In the genomic region with DNA sequence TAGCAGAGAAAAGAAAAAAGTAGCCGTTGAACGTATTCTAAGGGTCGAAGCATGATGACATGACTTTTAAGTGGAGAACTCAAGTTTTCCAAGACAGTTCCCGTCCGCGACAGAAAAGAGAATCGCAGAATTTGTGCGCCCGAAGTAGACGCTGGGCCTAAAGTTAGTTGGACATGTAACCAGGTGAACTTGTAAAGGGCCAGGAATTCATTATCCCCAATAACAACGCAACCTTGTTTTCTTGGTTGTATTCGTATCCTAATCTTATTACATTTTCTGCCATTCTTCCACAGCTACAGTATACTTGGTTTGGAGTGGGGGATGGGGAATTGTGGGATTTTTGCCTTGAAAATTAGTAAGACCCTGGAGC, we compare ENCODE assay signal across 1 cellular context.
TF ChIP-seq lines count a peak whose summit lies in the region.

No MANE protein-coding gene starts in this region.

TF ChIP-seq in SK-N-SH, 30 proteins besides CTCF, POLR2A, EP300 and RAD21 (continued from another document):
- TF ChIP-seq, protein P1, sequence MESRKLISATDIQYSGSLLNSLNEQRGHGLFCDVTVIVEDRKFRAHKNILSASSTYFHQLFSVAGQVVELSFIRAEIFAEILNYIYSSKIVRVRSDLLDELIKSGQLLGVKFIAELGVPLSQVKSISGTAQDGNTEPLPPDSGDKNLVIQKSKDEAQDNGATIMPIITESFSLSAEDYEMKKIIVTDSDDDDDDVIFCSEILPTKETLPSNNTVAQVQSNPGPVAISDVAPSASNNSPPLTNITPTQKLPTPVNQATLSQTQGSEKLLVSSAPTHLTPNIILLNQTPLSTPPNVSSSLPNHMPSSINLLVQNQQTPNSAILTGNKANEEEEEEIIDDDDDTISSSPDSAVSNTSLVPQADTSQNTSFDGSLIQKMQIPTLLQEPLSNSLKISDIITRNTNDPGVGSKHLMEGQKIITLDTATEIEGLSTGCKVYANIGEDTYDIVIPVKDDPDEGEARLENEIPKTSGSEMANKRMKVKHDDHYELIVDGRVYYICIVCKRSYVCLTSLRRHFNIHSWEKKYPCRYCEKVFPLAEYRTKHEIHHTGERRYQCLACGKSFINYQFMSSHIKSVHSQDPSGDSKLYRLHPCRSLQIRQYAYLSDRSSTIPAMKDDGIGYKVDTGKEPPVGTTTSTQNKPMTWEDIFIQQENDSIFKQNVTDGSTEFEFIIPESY (IDR thresholded peaks at IDR 0.05; ENCODE audit: borderline replicate concordance, low read depth): no peak
- TF ChIP-seq, protein P2, sequence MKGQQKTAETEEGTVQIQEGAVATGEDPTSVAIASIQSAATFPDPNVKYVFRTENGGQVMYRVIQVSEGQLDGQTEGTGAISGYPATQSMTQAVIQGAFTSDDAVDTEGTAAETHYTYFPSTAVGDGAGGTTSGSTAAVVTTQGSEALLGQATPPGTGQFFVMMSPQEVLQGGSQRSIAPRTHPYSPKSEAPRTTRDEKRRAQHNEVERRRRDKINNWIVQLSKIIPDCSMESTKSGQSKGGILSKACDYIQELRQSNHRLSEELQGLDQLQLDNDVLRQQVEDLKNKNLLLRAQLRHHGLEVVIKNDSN (IDR thresholded peaks at IDR 0.05; ENCODE audit: borderline replicate concordance, low read depth): no peak
- TF ChIP-seq RFX5 (IDR thresholded peaks at IDR 0.05; ENCODE audit: low read length) (no peak), CHD2 (IDR thresholded peaks at IDR 0.05; ENCODE audit: low read length, partially characterized antibody) (no peak), SMC3 (IDR thresholded peaks at IDR 0.05; ENCODE audit: low read depth, low read length) (no peak), ELF1 (IDR thresholded peaks at IDR 0.05) (no peak), RCOR1 (IDR thresholded peaks at IDR 0.05; ENCODE audit: low read length) (no peak), MXI1 (IDR thresholded peaks at IDR 0.05; ENCODE audit: low read depth, low read length) (no peak), GABPA (IDR thresholded peaks at IDR 0.05; ENCODE audit: low read depth) (no peak), GATA2 (CRISPR knock-in tag; IDR thresholded peaks at IDR 0.05) (no peak), POLR2AphosphoS5 (IDR thresholded peaks at IDR 0.05; ENCODE audit: low read depth, low read length) (no peak), RXRA (IDR thresholded peaks at IDR 0.05; ENCODE audit: borderline replicate concordance, low read depth) (no peak), NFIC (IDR thresholded peaks at IDR 0.05; ENCODE audit: borderline replicate concordance) (no peak)
- TF ChIP-seq, protein P3, sequence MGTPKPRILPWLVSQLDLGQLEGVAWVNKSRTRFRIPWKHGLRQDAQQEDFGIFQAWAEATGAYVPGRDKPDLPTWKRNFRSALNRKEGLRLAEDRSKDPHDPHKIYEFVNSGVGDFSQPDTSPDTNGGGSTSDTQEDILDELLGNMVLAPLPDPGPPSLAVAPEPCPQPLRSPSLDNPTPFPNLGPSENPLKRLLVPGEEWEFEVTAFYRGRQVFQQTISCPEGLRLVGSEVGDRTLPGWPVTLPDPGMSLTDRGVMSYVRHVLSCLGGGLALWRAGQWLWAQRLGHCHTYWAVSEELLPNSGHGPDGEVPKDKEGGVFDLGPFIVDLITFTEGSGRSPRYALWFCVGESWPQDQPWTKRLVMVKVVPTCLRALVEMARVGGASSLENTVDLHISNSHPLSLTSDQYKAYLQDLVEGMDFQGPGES (IDR thresholded peaks at IDR 0.05; ENCODE audit: low read depth, low read length): no peak
TF ChIP-seq in SK-N-SH: peak in this region for 0.
